Comparison of ENCODE assay signal across 2 cellular contexts in the genomic region with DNA sequence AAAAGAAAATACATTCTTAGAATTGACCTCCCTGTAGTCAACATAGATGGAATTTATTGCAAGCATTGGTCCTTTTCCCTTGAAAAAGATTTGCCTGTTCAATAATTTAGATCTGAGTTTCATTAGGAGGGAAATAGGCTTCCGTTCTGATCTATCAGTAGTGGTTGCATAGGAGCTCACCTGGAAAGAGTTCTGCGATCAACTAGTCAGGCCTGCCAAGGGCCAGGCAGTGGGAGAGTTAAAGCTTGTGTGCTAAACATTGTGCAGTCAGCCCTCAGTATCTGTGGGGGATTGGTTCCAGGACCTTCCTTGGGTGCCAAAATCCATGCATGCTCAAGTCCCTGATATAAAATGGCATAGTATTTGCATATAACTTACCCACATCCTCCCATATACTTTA.
A peak's percentile ranks its signal among the peaks of the same experiment; 100 is the strongest.
TF ChIP-seq lines count a peak whose summit lies in the region.

No MANE protein-coding gene starts in this region.

TF ChIP-seq in HepG2, 621 proteins besides CTCF, POLR2A, EP300 and RAD21:
- TF ChIP-seq, protein P1, sequence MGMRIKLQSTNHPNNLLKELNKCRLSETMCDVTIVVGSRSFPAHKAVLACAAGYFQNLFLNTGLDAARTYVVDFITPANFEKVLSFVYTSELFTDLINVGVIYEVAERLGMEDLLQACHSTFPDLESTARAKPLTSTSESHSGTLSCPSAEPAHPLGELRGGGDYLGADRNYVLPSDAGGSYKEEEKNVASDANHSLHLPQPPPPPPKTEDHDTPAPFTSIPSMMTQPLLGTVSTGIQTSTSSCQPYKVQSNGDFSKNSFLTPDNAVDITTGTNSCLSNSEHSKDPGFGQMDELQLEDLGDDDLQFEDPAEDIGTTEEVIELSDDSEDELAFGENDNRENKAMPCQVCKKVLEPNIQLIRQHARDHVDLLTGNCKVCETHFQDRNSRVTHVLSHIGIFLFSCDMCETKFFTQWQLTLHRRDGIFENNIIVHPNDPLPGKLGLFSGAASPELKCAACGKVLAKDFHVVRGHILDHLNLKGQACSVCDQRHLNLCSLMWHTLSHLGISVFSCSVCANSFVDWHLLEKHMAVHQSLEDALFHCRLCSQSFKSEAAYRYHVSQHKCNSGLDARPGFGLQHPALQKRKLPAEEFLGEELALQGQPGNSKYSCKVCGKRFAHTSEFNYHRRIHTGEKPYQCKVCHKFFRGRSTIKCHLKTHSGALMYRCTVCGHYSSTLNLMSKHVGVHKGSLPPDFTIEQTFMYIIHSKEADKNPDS (CRISPR knock-in tag; IDR thresholded peaks at IDR 0.05) = no peak
- TF ChIP-seq SRF (IDR thresholded peaks at IDR 0.05; ENCODE audit: low read depth, low read length) (0 out of 2 replicates have a peak, but pooled peaks have one; percentile 36), SSRP1 (CRISPR knock-in tag; IDR thresholded peaks at IDR 0.05) (no peak), SUZ12 (IDR thresholded peaks at IDR 0.05; ENCODE audit: low read depth, low read length) (no peak), HCFC1 (IDR thresholded peaks at IDR 0.05; ENCODE audit: low read depth, low read length) (no peak), RFX1 (IDR thresholded peaks at IDR 0.05) (no peak)
- TF ChIP-seq, protein P2, sequence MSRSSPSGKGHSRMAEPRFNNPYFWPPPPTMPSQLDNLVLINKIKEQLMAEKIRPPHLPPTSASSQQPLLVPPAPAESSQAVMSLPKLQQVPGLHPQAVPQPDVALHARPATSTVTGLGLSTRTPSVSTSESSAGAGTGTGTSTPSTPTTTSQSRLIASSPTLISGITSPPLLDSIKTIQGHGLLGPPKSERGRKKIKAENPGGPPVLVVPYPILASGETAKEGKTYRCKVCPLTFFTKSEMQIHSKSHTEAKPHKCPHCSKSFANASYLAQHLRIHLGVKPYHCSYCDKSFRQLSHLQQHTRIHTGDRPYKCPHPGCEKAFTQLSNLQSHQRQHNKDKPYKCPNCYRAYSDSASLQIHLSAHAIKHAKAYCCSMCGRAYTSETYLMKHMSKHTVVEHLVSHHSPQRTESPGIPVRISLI (CRISPR knock-in tag; IDR thresholded peaks at IDR 0.05; ENCODE audit: borderline replicate concordance) = no peak

TF ChIP-seq in GM12878, 131 proteins besides CTCF, POLR2A, EP300 and RAD21:
- TF ChIP-seq ETV6 (conservative IDR thresholded peaks at IDR 0.05 in 1 of 2, IDR thresholded peaks at IDR 0.05 in 1 of 2; ENCODE audit: borderline replicate concordance in 1 of 2, low read depth in 1 of 2) (no peak), RBBP5 (conservative IDR thresholded peaks at IDR 0.05) (no peak), SRF (IDR thresholded peaks at IDR 0.05; ENCODE audit: low read depth in 2 of 2, low read length in 2 of 2) (0 out of 4 replicates have a peak, but pooled peaks of 1 of the 2 experiments have one; percentile 22)
- TF ChIP-seq, protein P3, sequence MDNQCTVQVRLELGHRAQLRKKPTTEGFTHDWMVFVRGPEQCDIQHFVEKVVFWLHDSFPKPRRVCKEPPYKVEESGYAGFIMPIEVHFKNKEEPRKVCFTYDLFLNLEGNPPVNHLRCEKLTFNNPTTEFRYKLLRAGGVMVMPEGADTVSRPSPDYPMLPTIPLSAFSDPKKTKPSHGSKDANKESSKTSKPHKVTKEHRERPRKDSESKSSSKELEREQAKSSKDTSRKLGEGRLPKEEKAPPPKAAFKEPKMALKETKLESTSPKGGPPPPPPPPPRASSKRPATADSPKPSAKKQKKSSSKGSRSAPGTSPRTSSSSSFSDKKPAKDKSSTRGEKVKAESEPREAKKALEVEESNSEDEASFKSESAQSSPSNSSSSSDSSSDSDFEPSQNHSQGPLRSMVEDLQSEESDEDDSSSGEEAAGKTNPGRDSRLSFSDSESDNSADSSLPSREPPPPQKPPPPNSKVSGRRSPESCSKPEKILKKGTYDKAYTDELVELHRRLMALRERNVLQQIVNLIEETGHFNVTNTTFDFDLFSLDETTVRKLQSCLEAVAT (IDR thresholded peaks at IDR 0.05) = peak; percentile 39; the same call in 1 of the 2 replicates
